25 cellular contexts compared by ENCODE assay signal in genomic region chr7:683526-684205, GRCh38. TPM values are rescaled to one million over a fixed set of nuclear protein-coding genes. Genes with fewer than 3 reads are reported as not detected.
A peak's percentile ranks its signal among the peaks of the same experiment; 100 is the strongest.
DNase-seq lines count a peak whose midpoint lies in the region; ATAC-seq and TF ChIP-seq lines count a peak whose summit lies in the region.
"Had no signal": no experiment of that assay in that cellular context is flagged by ENCODE, and none has a peak within 500 bp of the region (broad histone marks: within the 10 kb centered on the region; RNA-seq: fewer than 3 reads in every experiment).

No MANE protein-coding gene starts in this region.

- H3K27me3 Mint-ChIP-seq in chondrocyte (ENCODE audit: low read depth): no peaks in the 10 kb centered on the region
- no peaks in the 10 kb centered on the region for H3K27me3 Mint-ChIP-seq in stimulated activated naive B cell treated with anti-CD40 and anti-IgM and Interleukin-4, amounts not matched to agents 10 μg/mL and 1 μg/mL and 100 μg/mL, for 72 hours
- H3K27me3 Mint-ChIP-seq: CD4-positive, alpha-beta T cell had no signal

- no peak overlapping the region for H3K9ac ChIP-seq in mesenchymal stem cell (ENCODE audit: low read length)
- H3K9ac ChIP-seq: BLaER1 had no signal

- H3K18ac ChIP-seq in mesenchymal stem cell (ENCODE audit: low read depth in 1 of 2, low read length in 2 of 2): no peak overlapping the region

- no peak overlapping the region for H3K4ac ChIP-seq in mesenchymal stem cell (ENCODE audit: low read depth in 1 of 2, low read length in 2 of 2)

- H3K27ac ChIP-seq in mesenchymal stem cell (ENCODE audit: low read length, poor library complexity, severe bottlenecking) (no peak overlapping the region), RWPE1 (no peak overlapping the region)
- H3K27ac ChIP-seq: 22Rv1, BLaER1, PC-9 had no signal

- no peak overlapping the region for H2BK15ac ChIP-seq in mesenchymal stem cell (ENCODE audit: low read depth, poor library complexity, severe bottlenecking)

- CTCF ChIA-PET in RWPE1 (lab: Yijun Ruan, JAX): no interaction called here

- H3K9me3 Mint-ChIP-seq in chondrocyte (ENCODE audit: low read depth): peaks cover 28% of the 10 kb centered on the region
- peaks cover 20 to 32% of the 10 kb centered on the region in 2 donors for H3K9me3 Mint-ChIP-seq in stimulated activated naive B cell treated with anti-CD40 and anti-IgM and Interleukin-4, amounts not matched to agents 10 μg/mL and 1 μg/mL and 100 μg/mL, for 72 hours

- H3K27me3 ChIP-seq in mesenchymal stem cell (ENCODE audit: control insufficient read depth in 1 of 2, insufficient read depth in 1 of 2, low read length in 2 of 2): no peaks in the 10 kb centered on the region
- H3K27me3 ChIP-seq: BLaER1 had no signal

- H3K23ac ChIP-seq in mesenchymal stem cell (ENCODE audit: low read length in 2 of 2): no peak overlapping the region

- H3K36me3 Mint-ChIP-seq in chondrocyte (ENCODE audit: low read depth): peaks cover 22% of the 10 kb centered on the region
- peaks cover 69 to 80% of the 10 kb centered on the region in 2 donors for H3K36me3 Mint-ChIP-seq in stimulated activated naive B cell treated with anti-CD40 and anti-IgM and Interleukin-4, amounts not matched to agents 10 μg/mL and 1 μg/mL and 100 μg/mL, for 72 hours

- H3K4me3 Mint-ChIP-seq in chondrocyte (ENCODE audit: unreplicated experiment): no peak overlapping the region
- H3K4me3 Mint-ChIP-seq in stimulated activated naive B cell treated with anti-CD40 and anti-IgM and Interleukin-4, amounts not matched to agents 10 μg/mL and 1 μg/mL and 100 μg/mL, for 72 hours: no peak overlapping the region
- H3K4me3 Mint-ChIP-seq: CD4-positive, alpha-beta T cell; GM23338 had no signal

- H4K91ac ChIP-seq in mesenchymal stem cell (ENCODE audit: low read length): peak overlapping the region; percentile 72

- no peaks in the 10 kb centered on the region for H3K4me1 ChIP-seq in mesenchymal stem cell (ENCODE audit: control insufficient read depth, insufficient read depth, low read depth, low read length)
- H3K4me1 ChIP-seq: BLaER1 had no signal

- H3K4me1 Mint-ChIP-seq in chondrocyte (ENCODE audit: low read depth): no peaks in the 10 kb centered on the region
- H3K4me1 Mint-ChIP-seq in stimulated activated naive B cell treated with anti-CD40 and anti-IgM and Interleukin-4, amounts not matched to agents 10 μg/mL and 1 μg/mL and 100 μg/mL, for 72 hours: no peaks in the 10 kb centered on the region
- H3K4me1 Mint-ChIP-seq: GM23338 had no signal

- POLR2A ChIA-PET in RWPE1 (lab: Yijun Ruan, JAX; ENCODE audit: low non-redundant PET): no interaction called here

- peak; percentile 41 for DNase-seq in activated effector memory CD4-positive, alpha-beta T cell treated with anti-CD3 and anti-CD28 coated beads, Interleukin-2, amount 50 U/mL, for 16 hours
- DNase-seq in activated effector memory CD4-positive, alpha-beta T cell treated with Interleukin-2 at 50 U/mL for 16 hours: no peak
- peak; percentile 77 for DNase-seq in chondrocyte (ENCODE audit: low spot score)
- DNase-seq in mesenchymal stem cell: no peak
- no peak for DNase-seq in stimulated activated naive B cell treated with anti-CD40 and anti-IgM and Interleukin-4, amounts not matched to agents 10 μg/mL and 1 μg/mL and 100 μg/mL, for 72 hours
- no peak for DNase-seq in RWPE1 (ENCODE audit: low spot score)
- DNase-seq: ACHN; CD4-positive, alpha-beta T cell; COR-L47; DMS79 treated with DMSO at 0.1 percent for 48 hours; HCEC 1CT; KG1; NCI-H1092; NCI-H1436; NCI-H1930; NCI-H510A; NCI-H748 treated with DMSO at 0.1 percent for 48 hours; PC-9; RPMI8226; SIG-M5 had no signal

- no peak overlapping the region for H3K27ac Mint-ChIP-seq in chondrocyte (ENCODE audit: unreplicated experiment)
- peak overlapping the region; percentile 54 for H3K27ac Mint-ChIP-seq in stimulated activated naive B cell treated with anti-CD40 and anti-IgM and Interleukin-4, amounts not matched to agents 10 μg/mL and 1 μg/mL and 100 μg/mL, for 72 hours
- H3K27ac Mint-ChIP-seq: CD4-positive, alpha-beta T cell; GM23338 had no signal

- no peak overlapping the region for H2BK5ac ChIP-seq in mesenchymal stem cell (ENCODE audit: low read depth, low read length, poor library complexity, severe bottlenecking)

- H3K79me1 ChIP-seq in mesenchymal stem cell (replicated peaks; ENCODE audit: low read length, poor library complexity, severe bottlenecking): peaks cover 1% of the 10 kb centered on the region

- peaks cover 8 to 25% of the 10 kb centered on the region in 2 experiments for H3K36me3 ChIP-seq in mesenchymal stem cell (ENCODE audit: control insufficient read depth in 1 of 2, insufficient read depth in 2 of 2, low read depth in 1 of 2, low read length in 2 of 2)

- no peak for ATAC-seq in stimulated activated naive B cell treated with anti-CD40 and anti-IgM and Interleukin-4, amounts not matched to agents 10 μg/mL and 1 μg/mL and 100 μg/mL, for 72 hours (replicated peaks)
- ATAC-seq in HG02970 (IDR thresholded peaks at IDR 0.05; ENCODE audit: low FRiP score, unreplicated experiment): no peak
- no peak for ATAC-seq in GM18517 (IDR thresholded peaks at IDR 0.05; ENCODE audit: unreplicated experiment)
- ATAC-seq: GM23338 had no signal

- H3K14ac ChIP-seq in mesenchymal stem cell (ENCODE audit: low read length in 2 of 2): no peak overlapping the region

- H2AK5ac ChIP-seq in mesenchymal stem cell (ENCODE audit: low read length, severe bottlenecking): no peak overlapping the region

- H2BK120ac ChIP-seq in mesenchymal stem cell (ENCODE audit: low read depth, low read length): no peak overlapping the region

- no peak overlapping the region for H4K8ac ChIP-seq in mesenchymal stem cell (ENCODE audit: low read length)

- peaks cover 32% of the 10 kb centered on the region for H3K9me3 ChIP-seq in mesenchymal stem cell (ENCODE audit: control insufficient read depth, low read length)

- WGBS in mesenchymal stem cell: 93% methylated on average over 19 of the region's 19 CpGs

- TF ChIP-seq CTCF in chondrocyte (IDR thresholded peaks at IDR 0.05) (no peak), RWPE1 (conservative IDR thresholded peaks at IDR 0.05; ENCODE audit: low read depth) (no peak)

- H2BK12ac ChIP-seq in mesenchymal stem cell (ENCODE audit: low read length in 2 of 2): no peak overlapping the region

- no peak overlapping the region for H3K4me2 ChIP-seq in mesenchymal stem cell (ENCODE audit: low read length, poor library complexity, severe bottlenecking)
- H3K4me2 ChIP-seq: BLaER1, GM23338, PC-9 had no signal

- no peak overlapping the region for H3K4me3 ChIP-seq in mesenchymal stem cell (ENCODE audit: insufficient read depth in 1 of 2, low read depth in 1 of 2, low read length in 2 of 2)
- H3K4me3 ChIP-seq: BLaER1, GM23338, PC-9 had no signal

- H2AFZ ChIP-seq in mesenchymal stem cell (ENCODE audit: low read depth, low read length): no peak overlapping the region
- H2AFZ ChIP-seq: GM23338, PC-9 had no signal

RNA-seq across cellular contexts. Expression of gene DNAAF5, which starts 42.8 kb away (rescaled TPM):
- 15.3 to 23.2 TPM (median 16.6 TPM) in 3 replicates for total RNA-seq in chondrocyte
- 20.2 TPM for polyA plus RNA-seq in mesenchymal stem cell (2013, experiment 1 of 2)
- 15.3 TPM for polyA plus RNA-seq in mesenchymal stem cell (2013, experiment 2 of 2)

RNA-seq across cellular contexts. Expression of gene PRKAR1B, which starts 43.4 kb away (rescaled TPM):
- 7.7 to 8.6 TPM (median 7.9 TPM) in 3 replicates for total RNA-seq in chondrocyte
- polyA plus RNA-seq in mesenchymal stem cell (2013, experiment 1 of 2): 5.7 TPM
- polyA plus RNA-seq in mesenchymal stem cell (2013, experiment 2 of 2): 5.0 TPM

Comparison
In these comparisons a context has a peak if more than half of its experiments do, and no peak if none do; other contexts are left out.
1. DNase-seq: peak in activated effector memory CD4-positive, alpha-beta T cell treated with anti-CD3 and anti-CD28 coated beads, Interleukin-2, amount 50 U/mL, for 16 hours (single experiment) and chondrocyte (single experiment); none in activated effector memory CD4-positive, alpha-beta T cell treated with Interleukin-2 at 50 U/mL for 16 hours (single experiment), mesenchymal stem cell (single experiment), stimulated activated naive B cell treated with anti-CD40 and anti-IgM and Interleukin-4, amounts not matched to agents 10 μg/mL and 1 μg/mL and 100 μg/mL, for 72 hours (single experiment) and RWPE1 (single experiment).